Comparison of ENCODE assay signal across 8 cellular contexts in the genomic region with DNA sequence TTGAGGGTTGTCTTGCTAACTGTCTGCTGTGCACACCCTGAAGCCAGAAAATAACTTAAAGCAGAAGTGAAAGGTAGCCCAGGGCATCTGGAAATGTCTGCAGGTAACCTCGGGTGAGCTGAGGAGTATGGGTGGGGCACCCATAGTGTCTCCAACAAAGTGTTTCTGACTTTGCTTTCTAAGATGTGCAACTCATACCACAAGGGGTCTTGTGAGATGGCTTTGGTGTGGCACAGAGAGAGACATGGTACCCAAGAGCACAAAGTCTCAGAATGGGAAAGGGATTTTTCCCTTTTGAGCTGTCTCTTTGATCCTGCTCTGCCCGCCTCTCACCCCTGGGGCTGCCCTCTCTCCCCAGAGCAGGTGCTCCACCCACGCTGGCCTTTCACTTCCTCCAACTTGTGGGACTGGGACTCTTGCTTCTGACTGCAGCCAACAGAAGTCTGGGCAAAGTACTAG. TPM values are rescaled to one million over a fixed set of nuclear protein-coding genes. Genes with fewer than 3 reads are reported as not detected.
DNase-seq lines count a peak whose midpoint lies in the region; ATAC-seq and TF ChIP-seq lines count a peak whose summit lies in the region.

No MANE protein-coding gene starts in this region.

- H3K36me3 ChIP-seq in breast epithelium (no peaks in the 10 kb centered on the region), vagina (no peaks in the 10 kb centered on the region)

- intact Hi-C loops in breast epithelium (cut with DNase I; ENCODE audit: low total_unique reads) (no loop called here), vagina (cut with DNase I) (no loop called here)

- TF ChIP-seq CTCF in breast epithelium (IDR thresholded peaks at IDR 0.05) (no peak), vagina (IDR thresholded peaks at IDR 0.05) (no peak)

- H3K27ac ChIP-seq in breast epithelium (peak overlapping the region; percentile 26 to 66), vagina (no peak overlapping the region)

- TF ChIP-seq POLR2A in breast epithelium (IDR thresholded peaks at IDR 0.05) (no peak), vagina (IDR thresholded peaks at IDR 0.05) (no peak)

- H3K4me1 ChIP-seq in breast epithelium (peaks cover 0 to 12% of the 10 kb centered on the region in 2 donors), vagina (peaks cover 42% of the 10 kb centered on the region)

- H3K4me3 ChIP-seq in breast epithelium (no peak overlapping the region), vagina (no peak overlapping the region)

- no peaks in the 10 kb centered on the region for H3K27me3 ChIP-seq in breast epithelium
- H3K27me3 ChIP-seq in vagina = no peaks in the 10 kb centered on the region

- peak; percentile 23 to 45 for DNase-seq in Kasumi-1 (lab: John Stamatoyannopoulos, UW)
- no peak for DNase-seq in breast epithelium (ENCODE audit: low spot score in 2 of 2)
- peak; percentile 34 to 44 for DNase-seq in stimulated activated CD8-positive, alpha-beta memory T cell treated with anti-CD3 and anti-CD28 coated beads, Interleukin-15, amount 100 ng/mL, for 48 hours (ENCODE audit: low read depth in 2 of 2)
- no peak for DNase-seq in NCI-H526 treated with DMSO at 0.1 percent for 48 hours (lab: John Stamatoyannopoulos, UW)
- no peak for DNase-seq in NK-92 (lab: John Stamatoyannopoulos, UW; ENCODE audit: unreplicated experiment)
- DNase-seq in vagina (ENCODE audit: extremely low spot score in 2 of 2) = no peak

- ATAC-seq in GM18511 (IDR thresholded peaks at IDR 0.05; ENCODE audit: unreplicated experiment) = peak; percentile 93
- ATAC-seq in GM21723 (IDR thresholded peaks at IDR 0.05; ENCODE audit: unreplicated experiment) = peak; percentile 89

- H3K9me3 ChIP-seq in breast epithelium = no peaks in the 10 kb centered on the region
- no peaks in the 10 kb centered on the region for H3K9me3 ChIP-seq in vagina

RNA-seq across cellular contexts. Expression of a gene that starts 6.9 kb away (rescaled TPM):
- total RNA-seq in breast epithelium (100 to 1,000 TPM in 2 of 3 donors, 10 to 100 TPM in 1; 93.8 to 160 (median 158) TPM), vagina (77.6 TPM)

RNA-seq across cellular contexts. Expression of a gene that starts 9.0 kb away (rescaled TPM):
- total RNA-seq in breast epithelium = 10 to 100 TPM in 1 of 3 donors, 1 to 10 TPM in 2; 1.3 to 16.4 (median 3.3) TPM
- not detected for total RNA-seq in vagina

Comparison
In these comparisons a context has a peak if more than half of its experiments do, and no peak if none do; other contexts are left out.
1. DNase-seq: peak in Kasumi-1 (2 of 2) and stimulated activated CD8-positive, alpha-beta memory T cell treated with anti-CD3 and anti-CD28 coated beads, Interleukin-15, amount 100 ng/mL, for 48 hours (2 of 2); none in breast epithelium (0 of 2), NCI-H526 treated with DMSO at 0.1 percent for 48 hours (single experiment), NK-92 (single experiment) and vagina (0 of 2).